1 cellular context compared by ENCODE assay signal in the genomic region with DNA sequence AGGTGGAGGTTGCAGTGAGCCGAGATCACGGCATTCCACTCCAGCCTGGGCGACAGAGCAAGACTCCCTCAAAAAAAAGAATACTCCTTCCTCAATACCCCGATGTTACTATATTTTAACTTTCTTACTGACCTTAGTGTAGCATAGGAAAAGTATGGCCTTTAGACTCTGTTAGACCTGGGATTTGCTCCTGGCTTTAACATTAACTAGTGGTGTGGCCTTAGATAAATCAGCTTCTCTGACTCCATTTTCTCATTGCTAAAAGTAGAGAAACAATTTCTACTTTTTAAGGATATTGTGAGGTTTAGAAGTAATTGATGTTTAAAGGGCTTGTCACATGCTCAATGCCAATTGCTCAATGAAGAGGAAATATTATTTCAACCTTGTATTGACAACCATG.
A peak's percentile ranks its signal among the peaks of the same experiment; 100 is the strongest.
TF ChIP-seq lines count a peak whose summit lies in the region.

No MANE protein-coding gene starts in this region.

TF ChIP-seq in HepG2, 621 proteins besides CTCF, POLR2A, EP300 and RAD21:
- TF ChIP-seq ADNP (CRISPR knock-in tag; IDR thresholded peaks at IDR 0.05) (0 out of 2 replicates have a peak, but pooled peaks have one; percentile 4), PAWR (CRISPR knock-in tag; IDR thresholded peaks at IDR 0.05; ENCODE audit: borderline replicate concordance) (no peak), ZNF770 (CRISPR knock-in tag; IDR thresholded peaks at IDR 0.05) (peak; percentile 15), HNF1A (IDR thresholded peaks at IDR 0.05; ENCODE audit: low read depth) (0 out of 2 replicates have a peak, but pooled peaks have one; percentile 35), HNF1A (CRISPR knock-in tag; IDR thresholded peaks at IDR 0.05; ENCODE audit: borderline replicate concordance) (no peak; the same call in 1 of the 2 replicates), SNAI1 (CRISPR knock-in tag; IDR thresholded peaks at IDR 0.05; ENCODE audit: borderline replicate concordance) (no peak), U2AF1 (optimal IDR thresholded peaks at IDR 0.05; ENCODE audit: low read depth, low read length) (no peak), POGZ (CRISPR knock-in tag; IDR thresholded peaks at IDR 0.05) (0 out of 2 replicates have a peak, but pooled peaks have one; percentile 31), ZNF275 (CRISPR knock-in tag; IDR thresholded peaks at IDR 0.05; ENCODE audit: borderline replicate concordance) (0 out of 2 replicates have a peak, but pooled peaks have one; percentile 46), HNRNPK (IDR thresholded peaks at IDR 0.05; ENCODE audit: low read depth, low read length, poor library complexity, severe bottlenecking) (no peak), PAXIP1 (CRISPR knock-in tag; conservative IDR thresholded peaks at IDR 0.05) (peak; percentile 30; the same call in 1 of the 2 replicates)
